Comparison of ENCODE assay signal across 9 cellular contexts in genomic region chr5:115460476-115460875, GRCh38.
DNase-seq lines count a peak whose midpoint lies in the region; ATAC-seq and TF ChIP-seq lines count a peak whose summit lies in the region.
"Had no signal": no experiment of that assay in that cellular context is flagged by ENCODE, and none has a peak within 500 bp of the region (broad histone marks: within the 10 kb centered on the region; RNA-seq: fewer than 3 reads in every experiment).

No MANE protein-coding gene starts in this region.

- H3K36me3 ChIP-seq in Caco-2 (ENCODE audit: control insufficient read depth, insufficient read depth, low read length) = no peaks in the 10 kb centered on the region
- H3K36me3 ChIP-seq: pancreas had no signal

- H3K27ac ChIP-seq in dorsolateral prefrontal cortex = no peak overlapping the region

- no peak overlapping the region for H3K4me3 Mint-ChIP-seq in activated CD8-positive, alpha-beta T cell treated with anti-CD3 and anti-CD28 coated beads for 36 hours
- no peak overlapping the region for H3K4me3 Mint-ChIP-seq in activated CD8-positive, alpha-beta T cell treated with anti-CD3 and anti-CD28 coated beads, Interleukin-2, amount 10 ng/mL, durations not matched to agents 7 days and 5 days
- H3K4me3 Mint-ChIP-seq in nephron progenitor cell (no peak overlapping the region), Caco-2 (ENCODE audit: unreplicated experiment) (no peak overlapping the region)

- ATAC-seq in activated CD8-positive, alpha-beta T cell treated with anti-CD3 and anti-CD28 coated beads for 36 hours = peak; percentile 71
- no peak for ATAC-seq in activated CD8-positive, alpha-beta T cell treated with anti-CD3 and anti-CD28 coated beads, Interleukin-2, amount 10 ng/mL, durations not matched to agents 7 days and 5 days
- ATAC-seq in HG02884 (IDR thresholded peaks at IDR 0.05; ENCODE audit: unreplicated experiment) = peak; percentile 69

- no peaks in the 10 kb centered on the region for H3K9me3 Mint-ChIP-seq in activated CD8-positive, alpha-beta T cell treated with anti-CD3 and anti-CD28 coated beads for 36 hours
- H3K9me3 Mint-ChIP-seq in activated CD8-positive, alpha-beta T cell treated with anti-CD3 and anti-CD28 coated beads, Interleukin-2, amount 10 ng/mL, durations not matched to agents 7 days and 5 days (ENCODE audit: insufficient read depth) = no peaks in the 10 kb centered on the region
- H3K9me3 Mint-ChIP-seq in nephron progenitor cell = no peaks in the 10 kb centered on the region
- no peaks in the 10 kb centered on the region for H3K9me3 Mint-ChIP-seq in Caco-2 (ENCODE audit: unreplicated experiment)

- H3K4me3 ChIP-seq in dorsolateral prefrontal cortex (no peak overlapping the region), Caco-2 (ENCODE audit: low read depth, low read length) (no peak overlapping the region)
- H3K4me3 ChIP-seq: pancreas had no signal

- no peaks in the 10 kb centered on the region for H3K36me3 Mint-ChIP-seq in activated CD8-positive, alpha-beta T cell treated with anti-CD3 and anti-CD28 coated beads for 36 hours (ENCODE audit: low read depth)
- H3K36me3 Mint-ChIP-seq in activated CD8-positive, alpha-beta T cell treated with anti-CD3 and anti-CD28 coated beads, Interleukin-2, amount 10 ng/mL, durations not matched to agents 7 days and 5 days (ENCODE audit: low read depth) = no peaks in the 10 kb centered on the region
- no peaks in the 10 kb centered on the region for H3K36me3 Mint-ChIP-seq in nephron progenitor cell (ENCODE audit: low read depth)
- H3K36me3 Mint-ChIP-seq in Caco-2 (ENCODE audit: insufficient read depth, unreplicated experiment) = no peaks in the 10 kb centered on the region

- TF ChIP-seq CTCF in activated CD8-positive, alpha-beta T cell treated with anti-CD3 and anti-CD28 coated beads for 36 hours (IDR thresholded peaks at IDR 0.05) = no peak
- no peak for TF ChIP-seq CTCF in nephron progenitor cell (IDR thresholded peaks at IDR 0.05)
- TF ChIP-seq CTCF in dorsolateral prefrontal cortex (IDR thresholded peaks at IDR 0.05 in 54 of 56, conservative IDR thresholded peaks at IDR 0.05 in 2 of 56; ENCODE audit: low read depth in 1 of 56, partially characterized antibody in 56 of 56) = no peak
- no peak for TF ChIP-seq CTCF in Caco-2 (IDR thresholded peaks at IDR 0.05; ENCODE audit: insufficient read depth in 1 of 2, low read depth in 1 of 2, low read length in 1 of 2, severe bottlenecking in 1 of 2, unreplicated experiment in 1 of 2)

- intact Hi-C loops in activated CD8-positive, alpha-beta T cell treated with anti-CD3 and anti-CD28 coated beads for 36 hours (cut with micrococcal nuclease) = loop anchor here (5.0 kb wide), 1 partner anchor 82 kb away; the partner anchor contains the start of gene FEM1C
- intact Hi-C loops in dorsolateral prefrontal cortex (cut with DNase I) = no loop called here
- intact Hi-C loops in Caco-2 (cut with micrococcal nuclease; ENCODE audit: unreplicated experiment) = no loop called here

- POLR2A ChIA-PET in activated CD8-positive, alpha-beta T cell treated with anti-CD3 and anti-CD28 coated beads for 36 hours (lab: Charles Lee) = interaction anchor here (0.6 to 1.5 kb wide), 4 partner anchors 46 to 326 kb away, joined by 3 to 8 read pairs (median 4); no protein-coding TSS in a partner anchor
- POLR2A ChIA-PET in activated CD8-positive, alpha-beta T cell treated with anti-CD3 and anti-CD28 coated beads, Interleukin-2, amount 10 ng/mL, durations not matched to agents 7 days and 5 days (lab: Charles Lee) = no interaction called here
- POLR2A ChIA-PET in Caco-2 (lab: Charles Lee) = no interaction called here

- DNase-seq in activated CD8-positive, alpha-beta T cell treated with anti-CD3 and anti-CD28 coated beads for 36 hours = peak; percentile 31
- DNase-seq in activated CD8-positive, alpha-beta T cell treated with anti-CD3 and anti-CD28 coated beads, Interleukin-2, amount 10 ng/mL, durations not matched to agents 7 days and 5 days = no peak
- DNase-seq in SW480 (ENCODE audit: low spot score) (peak; percentile 65), kidney tubule cell (ENCODE audit: low spot score) (peak; percentile 95), nephron progenitor cell (no peak), dorsolateral prefrontal cortex (no peak), Caco-2 (no peak)

- peaks cover 22% of the 10 kb centered on the region for H3K27me3 Mint-ChIP-seq in activated CD8-positive, alpha-beta T cell treated with anti-CD3 and anti-CD28 coated beads for 36 hours
- peaks cover 6% of the 10 kb centered on the region for H3K27me3 Mint-ChIP-seq in activated CD8-positive, alpha-beta T cell treated with anti-CD3 and anti-CD28 coated beads, Interleukin-2, amount 10 ng/mL, durations not matched to agents 7 days and 5 days (ENCODE audit: low read depth)
- H3K27me3 Mint-ChIP-seq in nephron progenitor cell (ENCODE audit: low read depth, poor library complexity) = peaks cover 8% of the 10 kb centered on the region
- peaks cover under 1% of the 10 kb centered on the region for H3K27me3 Mint-ChIP-seq in Caco-2 (ENCODE audit: insufficient read depth, unreplicated experiment)

- no peak overlapping the region for H3K27ac Mint-ChIP-seq in activated CD8-positive, alpha-beta T cell treated with anti-CD3 and anti-CD28 coated beads for 36 hours
- H3K27ac Mint-ChIP-seq in activated CD8-positive, alpha-beta T cell treated with anti-CD3 and anti-CD28 coated beads, Interleukin-2, amount 10 ng/mL, durations not matched to agents 7 days and 5 days = no peak overlapping the region
- no peak overlapping the region for H3K27ac Mint-ChIP-seq in nephron progenitor cell
- H3K27ac Mint-ChIP-seq in Caco-2 (ENCODE audit: unreplicated experiment) = no peak overlapping the region

- BruUV-seq in Caco-2 (replicated peaks; lab: Mats Ljungman, UMichigan) = no TSS peak

- no peaks in the 10 kb centered on the region for H3K9me3 ChIP-seq in Caco-2
- H3K9me3 ChIP-seq: pancreas had no signal

- H3K4me1 ChIP-seq in Caco-2 = peaks cover 21% of the 10 kb centered on the region; the same call in 1 of the 2 replicates

- H3K27me3 ChIP-seq in dorsolateral prefrontal cortex (no peaks in the 10 kb centered on the region), Caco-2 (replicated peaks; ENCODE audit: control insufficient read depth, insufficient read depth, low read length) (no peaks in the 10 kb centered on the region)
- H3K27me3 ChIP-seq: pancreas had no signal

- CTCF ChIA-PET in activated CD8-positive, alpha-beta T cell treated with anti-CD3 and anti-CD28 coated beads for 36 hours (lab: Charles Lee) = interaction anchor here (0.8 to 1.2 kb wide), 4 partner anchors 26 to 177 kb away, joined by 3 to 5 read pairs (median 3); no protein-coding TSS in a partner anchor
- CTCF ChIA-PET in activated CD8-positive, alpha-beta T cell treated with anti-CD3 and anti-CD28 coated beads, Interleukin-2, amount 10 ng/mL, durations not matched to agents 7 days and 5 days (lab: Charles Lee) = no interaction called here
- CTCF ChIA-PET in Caco-2 (lab: Charles Lee) = no interaction called here

- peaks cover 4% of the 10 kb centered on the region for H3K4me1 Mint-ChIP-seq in activated CD8-positive, alpha-beta T cell treated with anti-CD3 and anti-CD28 coated beads for 36 hours (ENCODE audit: low read depth)
- H3K4me1 Mint-ChIP-seq in activated CD8-positive, alpha-beta T cell treated with anti-CD3 and anti-CD28 coated beads, Interleukin-2, amount 10 ng/mL, durations not matched to agents 7 days and 5 days (ENCODE audit: low read depth) = peaks cover 8% of the 10 kb centered on the region
- H3K4me1 Mint-ChIP-seq in nephron progenitor cell = peaks cover 6% of the 10 kb centered on the region
- H3K4me1 Mint-ChIP-seq in Caco-2 (ENCODE audit: low read depth, unreplicated experiment) = peaks cover 12% of the 10 kb centered on the region

Comparison
In these comparisons a context has a peak if more than half of its experiments do, and no peak if none do; other contexts are left out.
1. DNase-seq: peak in activated CD8-positive, alpha-beta T cell treated with anti-CD3 and anti-CD28 coated beads for 36 hours (single experiment), SW480 (single experiment) and kidney tubule cell (single experiment); none in activated CD8-positive, alpha-beta T cell treated with anti-CD3 and anti-CD28 coated beads, Interleukin-2, amount 10 ng/mL, durations not matched to agents 7 days and 5 days (single experiment), nephron progenitor cell (single experiment), dorsolateral prefrontal cortex (0 of 10) and Caco-2 (0 of 2).